In genomic region chr1:75725861-75726361, GRCh38 we compare ENCODE assay signal across 8 cellular contexts. TPM values are rescaled to one million over a fixed set of nuclear protein-coding genes. Genes with fewer than 3 reads are reported as not detected.
DNase-seq lines count a peak whose midpoint lies in the region; ATAC-seq and TF ChIP-seq lines count a peak whose summit lies in the region.

No MANE protein-coding gene starts in this region.

- no peak for ATAC-seq in activated naive CD4-positive, alpha-beta T cell treated with anti-CD3 and anti-CD28 coated beads, Interleukin-2, amount 50 U/mL, for 72 hours
- no peak for ATAC-seq in activated B cell treated with CpG ODN at 0.5 μM for 24 hours (ENCODE audit: low read depth)
- ATAC-seq in GM21576 (IDR thresholded peaks at IDR 0.05; ENCODE audit: unreplicated experiment) = no peak
- ATAC-seq in HG02588 (IDR thresholded peaks at IDR 0.05; ENCODE audit: unreplicated experiment) = no peak
- ATAC-seq in GM18867 (IDR thresholded peaks at IDR 0.05; ENCODE audit: unreplicated experiment) = no peak

- intact Hi-C loops in activated naive CD4-positive, alpha-beta T cell treated with anti-CD3 and anti-CD28 coated beads for 36 hours (cut with micrococcal nuclease) = loop anchor here (2.0 to 10.0 kb wide), 4 partner anchors 961 to 1709 kb away; partner anchors contain the start of genes CRYZ, FPGT, LRRIQ3 and TYW3
- intact Hi-C loops in activated B cell treated with CpG ODN at 0.5 μM for 24 hours (cut with micrococcal nuclease) = loop anchor here (1.0 to 10.0 kb wide), 4 partner anchors 7 to 991 kb away; partner anchors contain the start of genes CRYZ and TYW3

- no peaks in the 10 kb centered on the region for H3K9me3 Mint-ChIP-seq in activated naive CD4-positive, alpha-beta T cell treated with anti-CD3 and anti-CD28 coated beads for 36 hours
- no peaks in the 10 kb centered on the region for H3K9me3 Mint-ChIP-seq in activated naive CD4-positive, alpha-beta T cell treated with anti-CD3 and anti-CD28 coated beads, Interleukin-2, amount 50 U/mL, for 72 hours
- H3K9me3 Mint-ChIP-seq in activated B cell treated with CpG ODN at 0.5 μM for 24 hours = no peaks in the 10 kb centered on the region

- no peak overlapping the region for H3K27ac ChIP-seq in suprapubic skin

- no peak for DNase-seq in activated naive CD4-positive, alpha-beta T cell treated with anti-CD3 and anti-CD28 coated beads for 36 hours
- DNase-seq in activated naive CD4-positive, alpha-beta T cell treated with anti-CD3 and anti-CD28 coated beads, Interleukin-2, amount 50 U/mL, for 72 hours (ENCODE audit: low spot score in 2 of 2) = no peak
- DNase-seq in activated B cell treated with CpG ODN at 0.5 μM for 24 hours (no peak), suprapubic skin (ENCODE audit: low spot score in 2 of 2) (no peak)

- TF ChIP-seq EP300 in suprapubic skin (IDR thresholded peaks at IDR 0.05) = no peak

- peaks cover 30% of the 10 kb centered on the region for H3K4me1 ChIP-seq in suprapubic skin

- peaks cover 6% of the 10 kb centered on the region for H3K36me3 Mint-ChIP-seq in activated naive CD4-positive, alpha-beta T cell treated with anti-CD3 and anti-CD28 coated beads for 36 hours (ENCODE audit: low read depth)
- H3K36me3 Mint-ChIP-seq in activated naive CD4-positive, alpha-beta T cell treated with anti-CD3 and anti-CD28 coated beads, Interleukin-2, amount 50 U/mL, for 72 hours = peaks cover under 1 to 6% of the 10 kb centered on the region in 2 donors
- H3K36me3 Mint-ChIP-seq in activated B cell treated with CpG ODN at 0.5 μM for 24 hours (ENCODE audit: low read depth) = peaks cover 11% of the 10 kb centered on the region

- CTCF ChIA-PET in activated naive CD4-positive, alpha-beta T cell treated with anti-CD3 and anti-CD28 coated beads for 36 hours (lab: Charles Lee) = no interaction called here
- CTCF ChIA-PET in activated B cell treated with CpG ODN at 0.5 μM for 24 hours (lab: Charles Lee) = no interaction called here

- H3K27ac Mint-ChIP-seq in activated naive CD4-positive, alpha-beta T cell treated with anti-CD3 and anti-CD28 coated beads for 36 hours = no peak overlapping the region
- no peak overlapping the region for H3K27ac Mint-ChIP-seq in activated naive CD4-positive, alpha-beta T cell treated with anti-CD3 and anti-CD28 coated beads, Interleukin-2, amount 50 U/mL, for 72 hours
- H3K27ac Mint-ChIP-seq in activated B cell treated with CpG ODN at 0.5 μM for 24 hours = peak overlapping the region; percentile 94

- TF ChIP-seq CTCF in activated B cell treated with CpG ODN at 0.5 μM for 24 hours (IDR thresholded peaks at IDR 0.05) = no peak
- no peak for TF ChIP-seq CTCF in suprapubic skin (IDR thresholded peaks at IDR 0.05)

- no peaks in the 10 kb centered on the region for H3K36me3 ChIP-seq in suprapubic skin

- 80% methylated on average over 11 of the region's 11 CpGs for WGBS in suprapubic skin

- H3K4me1 Mint-ChIP-seq in activated naive CD4-positive, alpha-beta T cell treated with anti-CD3 and anti-CD28 coated beads for 36 hours (ENCODE audit: low read depth) = peaks cover 29% of the 10 kb centered on the region
- H3K4me1 Mint-ChIP-seq in activated B cell treated with CpG ODN at 0.5 μM for 24 hours = peaks cover 45% of the 10 kb centered on the region

- POLR2A ChIA-PET in activated B cell treated with CpG ODN at 0.5 μM for 24 hours (lab: Charles Lee) = interaction anchor here (1.4 to 3.3 kb wide), 3 partner anchors 11 to 71 kb away, joined by 3 to 35 read pairs (median 4); partner anchors contain the start of genes MSH4 and RABGGTB

- H3K4me3 ChIP-seq in iPS-18c (ENCODE audit: insufficient read depth, low read depth, low read length) = 0 out of 2 replicates have a peak overlapping the region, but pooled peaks have one; percentile 20
- H3K4me3 ChIP-seq in suprapubic skin = peak overlapping the region; percentile 57

- peak overlapping the region; percentile 100 for H3K4me3 Mint-ChIP-seq in activated naive CD4-positive, alpha-beta T cell treated with anti-CD3 and anti-CD28 coated beads for 36 hours
- peak overlapping the region; percentile 100 for H3K4me3 Mint-ChIP-seq in activated B cell treated with CpG ODN at 0.5 μM for 24 hours

- TF ChIP-seq POLR2A in suprapubic skin (IDR thresholded peaks at IDR 0.05) = no peak

- H3K9me3 ChIP-seq in iPS-18c (ENCODE audit: control insufficient read depth, insufficient read depth, low read length) = no peaks in the 10 kb centered on the region
- H3K9me3 ChIP-seq in suprapubic skin = no peaks in the 10 kb centered on the region

- H3K27me3 ChIP-seq in suprapubic skin = no peaks in the 10 kb centered on the region

- no peaks in the 10 kb centered on the region for H3K27me3 Mint-ChIP-seq in activated naive CD4-positive, alpha-beta T cell treated with anti-CD3 and anti-CD28 coated beads for 36 hours (ENCODE audit: low read depth)
- H3K27me3 Mint-ChIP-seq in activated B cell treated with CpG ODN at 0.5 μM for 24 hours = no peaks in the 10 kb centered on the region

RNA-seq across cellular contexts. Expression of gene ACADM, which starts 1.4 kb away (rescaled TPM):
- total RNA-seq in activated naive CD4-positive, alpha-beta T cell treated with anti-CD3 and anti-CD28 coated beads for 36 hours = 10 to 100 TPM; 37.1 to 38.5 TPM
- 10 to 100 TPM; 55.6 to 56.6 TPM for total RNA-seq in activated naive CD4-positive, alpha-beta T cell treated with anti-CD3 and anti-CD28 coated beads, Interleukin-2, amount 50 U/mL, for 72 hours
- total RNA-seq in activated B cell treated with CpG ODN at 0.5 μM for 24 hours (49.4 and 49.9 TPM in 2 replicates), suprapubic skin (10 to 100 TPM; 25.3 to 46.5 (median 40.5) TPM)
